Comparison of ENCODE assay signal across 8 cellular contexts in the genomic region with DNA sequence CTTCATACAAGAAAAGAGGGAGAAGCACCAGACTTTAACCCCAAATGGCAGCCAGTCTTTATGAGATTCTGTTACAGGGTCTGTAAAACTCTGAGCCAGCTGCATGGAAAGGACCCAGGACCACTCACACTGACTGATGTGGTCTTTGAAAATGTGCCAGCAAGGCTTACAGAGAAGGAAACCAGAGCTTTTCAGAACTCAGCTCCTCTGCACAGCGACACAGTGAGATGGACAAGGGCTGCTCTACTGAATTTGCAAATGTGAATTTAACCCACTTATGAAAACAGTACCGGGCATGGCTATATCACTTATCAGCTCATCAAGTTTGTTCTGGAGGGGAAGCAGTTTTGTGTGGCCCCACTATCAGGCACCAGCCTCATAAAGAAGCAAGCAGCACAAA.
DNase-seq lines count a peak whose midpoint lies in the region; ATAC-seq and TF ChIP-seq lines count a peak whose summit lies in the region.

No MANE protein-coding gene starts in this region.

- H3K27me3 ChIP-seq in lower lobe of right lung (ENCODE audit: low read depth) (no peaks in the 10 kb centered on the region), upper lobe of left lung (no peaks in the 10 kb centered on the region)

- no peak for TF ChIP-seq POLR2A in upper lobe of left lung (IDR thresholded peaks at IDR 0.05)

- peak overlapping the region; percentile 87 for H3K27ac Mint-ChIP-seq in activated naive CD8-positive, alpha-beta T cell treated with anti-CD3 and anti-CD28 coated beads, Interleukin-2, amount 50 U/mL, for 24 hours

- H3K36me3 Mint-ChIP-seq in activated naive CD8-positive, alpha-beta T cell treated with anti-CD3 and anti-CD28 coated beads, Interleukin-2, amount 50 U/mL, for 24 hours (ENCODE audit: low read depth) = no peaks in the 10 kb centered on the region

- H3K9me3 ChIP-seq in lower lobe of right lung (no peaks in the 10 kb centered on the region), upper lobe of left lung (no peaks in the 10 kb centered on the region)

- TF ChIP-seq CTCF in lower lobe of right lung (IDR thresholded peaks at IDR 0.05) (no peak), upper lobe of left lung (IDR thresholded peaks at IDR 0.05) (no peak)

- H3K4me3 ChIP-seq in lower lobe of right lung (peak overlapping the region; percentile 20), upper lobe of left lung (peak overlapping the region in 2 of 4 donors; percentile 15 to 23)

- H3K4me1 Mint-ChIP-seq in activated naive CD8-positive, alpha-beta T cell treated with anti-CD3 and anti-CD28 coated beads, Interleukin-2, amount 50 U/mL, for 24 hours = peaks cover 64% of the 10 kb centered on the region

- peak overlapping the region; percentile 67 for H3K4me3 Mint-ChIP-seq in activated naive CD8-positive, alpha-beta T cell treated with anti-CD3 and anti-CD28 coated beads, Interleukin-2, amount 50 U/mL, for 24 hours

- peaks cover 50% of the 10 kb centered on the region for H3K4me1 ChIP-seq in lower lobe of right lung
- H3K4me1 ChIP-seq in upper lobe of left lung = peaks cover 29 to 53% (median 35%) of the 10 kb centered on the region in 4 donors

- DNase-seq in activated gamma-delta T cell treated with Interleukin-2 at 50 U/mL for 16 hours = peak; percentile 14
- DNase-seq in activated gamma-delta T cell (lab: John Stamatoyannopoulos, UW) = no peak
- no peak for DNase-seq in activated naive CD8-positive, alpha-beta T cell treated with anti-CD3 and anti-CD28 coated beads, Interleukin-2, amount 50 U/mL, for 24 hours
- DNase-seq in lower lobe of right lung = no peak
- no peak for DNase-seq in upper lobe of left lung
- no peak for DNase-seq in DMS 273 (lab: John Stamatoyannopoulos, UW; ENCODE audit: unreplicated experiment)
- DNase-seq in RPMI8226 = no peak

- H3K27me3 Mint-ChIP-seq in activated naive CD8-positive, alpha-beta T cell treated with anti-CD3 and anti-CD28 coated beads, Interleukin-2, amount 50 U/mL, for 24 hours = no peaks in the 10 kb centered on the region

- intact Hi-C loops in lower lobe of right lung (cut with DNase I) = no loop called here

- ATAC-seq in activated naive CD8-positive, alpha-beta T cell treated with anti-CD3 and anti-CD28 coated beads, Interleukin-2, amount 50 U/mL, for 24 hours = no peak
- ATAC-seq in lower lobe of right lung (peak in 1 of 2 donors; percentile 17), upper lobe of left lung (ENCODE audit: low FRiP score in 2 of 2) (peak in 1 of 2 donors; percentile 4), HG02571 (IDR thresholded peaks at IDR 0.05; ENCODE audit: unreplicated experiment) (no peak)

- peaks cover 6% of the 10 kb centered on the region for H3K9me3 Mint-ChIP-seq in activated naive CD8-positive, alpha-beta T cell treated with anti-CD3 and anti-CD28 coated beads, Interleukin-2, amount 50 U/mL, for 24 hours

- peak overlapping the region; percentile 77 for H3K27ac ChIP-seq in lower lobe of right lung
- peak overlapping the region; percentile 75 to 86 (median 79) for H3K27ac ChIP-seq in upper lobe of left lung

- no peak for TF ChIP-seq EP300 in upper lobe of left lung (IDR thresholded peaks at IDR 0.05)

- H3K36me3 ChIP-seq in lower lobe of right lung (no peaks in the 10 kb centered on the region), upper lobe of left lung (no peaks in the 10 kb centered on the region)

- 45 to 57% methylated on average over 2 of the region's 2 CpGs for WGBS in upper lobe of left lung, 2 donors
